In genomic region chr15:65421360-65422215, GRCh38 we compare ENCODE assay signal across 8 cellular contexts. TPM values are rescaled to one million over a fixed set of nuclear protein-coding genes. Genes with fewer than 3 reads are reported as not detected.
DNase-seq lines count a peak whose midpoint lies in the region; ATAC-seq and TF ChIP-seq lines count a peak whose summit lies in the region.

No MANE protein-coding gene starts in this region.

- TF ChIP-seq CTCF in GM06990 (IDR thresholded peaks at IDR 0.05; ENCODE audit: insufficient read depth, low read length, poor library complexity, severe bottlenecking) (no peak), MM.1S (IDR thresholded peaks at IDR 0.05; ENCODE audit: low read length) (no peak), foreskin keratinocyte (conservative IDR thresholded peaks at IDR 0.05) (no peak)

- H3K27me3 ChIP-seq in GM06990 (replicated peaks; ENCODE audit: control insufficient read depth, insufficient read depth, low read length) (no peaks in the 10 kb centered on the region; the same call in none of the 2 replicates), MM.1S (replicated peaks; ENCODE audit: insufficient read depth, low read length) (peaks cover 42% of the 10 kb centered on the region), foreskin keratinocyte (peaks cover 76% of the 10 kb centered on the region)

- H3K9ac ChIP-seq in MM.1S (ENCODE audit: low read length): no peak overlapping the region

- H2AFZ ChIP-seq in MM.1S (ENCODE audit: low read length): peak overlapping the region; percentile 27

- H4K20me1 ChIP-seq in MM.1S (ENCODE audit: insufficient read depth, low read length): no peaks in the 10 kb centered on the region

- H3K36me3 ChIP-seq in GM06990 (ENCODE audit: control insufficient read depth, insufficient read depth, low read length): no peaks in the 10 kb centered on the region
- no peaks in the 10 kb centered on the region for H3K36me3 ChIP-seq in MM.1S (replicated peaks; ENCODE audit: insufficient read depth, low read length)

- H3K4me2 ChIP-seq in MM.1S (ENCODE audit: low read depth, low read length): peak overlapping the region; percentile 88

- H3K27ac ChIP-seq in MM.1S (ENCODE audit: low read length) (no peak overlapping the region), foreskin keratinocyte (no peak overlapping the region)

- ATAC-seq in stimulated activated naive CD8-positive, alpha-beta T cell treated with anti-CD3 and anti-CD28 coated beads, Interleukin-15, Interleukin-2, amounts not matched to agents 100 U/mL and 50 U/mL, for 24 hours: peak; percentile 14
- no peak for ATAC-seq in GM18511 (IDR thresholded peaks at IDR 0.05; ENCODE audit: unreplicated experiment)
- no peak for ATAC-seq in foreskin keratinocyte

- H3K9me2 ChIP-seq in MM.1S (replicated peaks; ENCODE audit: insufficient read depth, low read length): no peaks in the 10 kb centered on the region

- DNase-seq in GM06990 (ENCODE audit: extremely low read depth, insufficient read length): peak; percentile 52
- DNase-seq in MM.1S: no peak
- DNase-seq in cerebellar cortex (ENCODE audit: low spot score): peak; percentile 80
- peak; percentile 91 for DNase-seq in left kidney (ENCODE audit: low read depth, low spot score)
- DNase-seq in stimulated activated naive CD8-positive, alpha-beta T cell treated with anti-CD3 and anti-CD28 coated beads, Interleukin-15, Interleukin-2, amounts not matched to agents 100 U/mL and 50 U/mL, for 24 hours: peak; percentile 34
- DNase-seq in foreskin keratinocyte: no peak
- DNase-seq in GF-D8 (lab: John Stamatoyannopoulos, UW): no peak

- H3K9me3 ChIP-seq in MM.1S (replicated peaks; ENCODE audit: insufficient read depth, low read length): no peaks in the 10 kb centered on the region

- H3F3A ChIP-seq in MM.1S (ENCODE audit: insufficient read depth, low read length): no peaks in the 10 kb centered on the region

- no peaks in the 10 kb centered on the region for H3K79me2 ChIP-seq in MM.1S (ENCODE audit: low read length)

- H3K4me3 ChIP-seq in GM06990 (replicated peaks; ENCODE audit: low read depth, low read length) (peak overlapping the region; percentile 61), MM.1S (ENCODE audit: low read length) (peak overlapping the region; percentile 45)

- peaks cover 5% of the 10 kb centered on the region; the same call in 1 of the 2 replicates for H3K4me1 ChIP-seq in MM.1S (ENCODE audit: low read length)
- no peaks in the 10 kb centered on the region for H3K4me1 ChIP-seq in foreskin keratinocyte

RNA-seq across cellular contexts. Expression of gene IGDCC4, which starts 1.2 kb away (rescaled TPM):
- 0.10 and 0.11 TPM in 2 replicates for total RNA-seq in foreskin keratinocyte
- 0.07 and 0.09 TPM in 2 replicates for polyA plus RNA-seq in foreskin keratinocyte

RNA-seq across cellular contexts. Expression of gene IGDCC3, which starts 43.8 kb away (rescaled TPM):
- total RNA-seq in foreskin keratinocyte: not detected in 2 replicates
- not detected in 2 replicates for polyA plus RNA-seq in foreskin keratinocyte

Comparison
In these comparisons a context has a peak if more than half of its experiments do, and no peak if none do; other contexts are left out.
1. DNase-seq: peak in GM06990 (single experiment), cerebellar cortex (single experiment), left kidney (single experiment) and stimulated activated naive CD8-positive, alpha-beta T cell treated with anti-CD3 and anti-CD28 coated beads, Interleukin-15, Interleukin-2, amounts not matched to agents 100 U/mL and 50 U/mL, for 24 hours (single experiment); none in MM.1S (single experiment), foreskin keratinocyte (0 of 2) and GF-D8 (single experiment).